In the genomic region with DNA sequence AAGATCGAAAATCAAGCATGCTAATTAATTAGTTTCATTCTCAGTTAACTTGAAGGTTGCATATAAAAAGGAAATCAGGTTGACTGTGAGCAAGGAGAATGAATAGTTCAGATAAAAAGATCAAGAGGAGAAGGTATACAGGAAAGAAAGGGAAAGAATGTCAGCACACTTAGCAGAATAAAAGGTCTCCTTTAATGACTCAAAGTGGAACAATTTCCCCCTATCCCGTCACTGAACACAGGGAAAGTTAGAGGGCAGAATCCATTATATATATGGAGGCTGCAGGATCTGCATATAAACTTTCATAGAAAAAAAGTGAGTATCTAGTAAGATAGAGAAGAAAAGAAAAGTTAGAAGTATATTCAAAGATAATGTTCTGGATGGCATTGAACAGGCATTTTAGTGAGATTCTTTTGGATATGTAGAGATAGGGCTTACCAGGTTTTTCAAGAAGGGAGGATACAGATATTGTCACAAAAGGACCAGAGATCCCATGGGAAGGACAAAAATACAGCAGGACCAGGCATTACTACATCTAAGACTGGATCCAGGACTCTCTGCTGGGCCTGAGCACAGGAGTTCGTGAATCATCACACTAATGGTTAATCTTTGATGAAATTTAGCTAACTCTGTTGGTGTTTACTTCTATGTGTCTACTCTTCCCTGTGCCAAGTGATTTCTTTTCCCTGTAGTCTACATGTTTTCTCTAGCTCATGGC, we compare ENCODE assay signal across 1 cellular context.
A peak's percentile ranks its signal among the peaks of the same experiment; 100 is the strongest.
TF ChIP-seq lines count a peak whose summit lies in the region.

No MANE protein-coding gene starts in this region.

TF ChIP-seq in liver, 16 proteins besides CTCF, POLR2A, EP300 and RAD21 (continued from another document):
- TF ChIP-seq, protein P1, sequence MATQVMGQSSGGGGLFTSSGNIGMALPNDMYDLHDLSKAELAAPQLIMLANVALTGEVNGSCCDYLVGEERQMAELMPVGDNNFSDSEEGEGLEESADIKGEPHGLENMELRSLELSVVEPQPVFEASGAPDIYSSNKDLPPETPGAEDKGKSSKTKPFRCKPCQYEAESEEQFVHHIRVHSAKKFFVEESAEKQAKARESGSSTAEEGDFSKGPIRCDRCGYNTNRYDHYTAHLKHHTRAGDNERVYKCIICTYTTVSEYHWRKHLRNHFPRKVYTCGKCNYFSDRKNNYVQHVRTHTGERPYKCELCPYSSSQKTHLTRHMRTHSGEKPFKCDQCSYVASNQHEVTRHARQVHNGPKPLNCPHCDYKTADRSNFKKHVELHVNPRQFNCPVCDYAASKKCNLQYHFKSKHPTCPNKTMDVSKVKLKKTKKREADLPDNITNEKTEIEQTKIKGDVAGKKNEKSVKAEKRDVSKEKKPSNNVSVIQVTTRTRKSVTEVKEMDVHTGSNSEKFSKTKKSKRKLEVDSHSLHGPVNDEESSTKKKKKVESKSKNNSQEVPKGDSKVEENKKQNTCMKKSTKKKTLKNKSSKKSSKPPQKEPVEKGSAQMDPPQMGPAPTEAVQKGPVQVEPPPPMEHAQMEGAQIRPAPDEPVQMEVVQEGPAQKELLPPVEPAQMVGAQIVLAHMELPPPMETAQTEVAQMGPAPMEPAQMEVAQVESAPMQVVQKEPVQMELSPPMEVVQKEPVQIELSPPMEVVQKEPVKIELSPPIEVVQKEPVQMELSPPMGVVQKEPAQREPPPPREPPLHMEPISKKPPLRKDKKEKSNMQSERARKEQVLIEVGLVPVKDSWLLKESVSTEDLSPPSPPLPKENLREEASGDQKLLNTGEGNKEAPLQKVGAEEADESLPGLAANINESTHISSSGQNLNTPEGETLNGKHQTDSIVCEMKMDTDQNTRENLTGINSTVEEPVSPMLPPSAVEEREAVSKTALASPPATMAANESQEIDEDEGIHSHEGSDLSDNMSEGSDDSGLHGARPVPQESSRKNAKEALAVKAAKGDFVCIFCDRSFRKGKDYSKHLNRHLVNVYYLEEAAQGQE (IDR thresholded peaks at IDR 0.05) = peak; percentile 46
- peak; percentile 64 for TF ChIP-seq FOXA2 (IDR thresholded peaks at IDR 0.05)
- TF ChIP-seq HNF4A (conservative IDR thresholded peaks at IDR 0.05) = peak in 1 of 2 donors; percentile 56
- TF ChIP-seq YY1 (IDR thresholded peaks at IDR 0.05) = peak; percentile 46
- TF ChIP-seq MAX (IDR thresholded peaks at IDR 0.05) = no peak
- TF ChIP-seq JUND (IDR thresholded peaks at IDR 0.05) = peak; percentile 43 to 68
- TF ChIP-seq HNF4G (IDR thresholded peaks at IDR 0.05) = no peak
- TF ChIP-seq RXRA (IDR thresholded peaks at IDR 0.05) = peak in 1 of 2 donors; percentile 24
- no peak for TF ChIP-seq EGR1 (IDR thresholded peaks at IDR 0.05; ENCODE audit: low read depth in 2 of 2)
- no peak for TF ChIP-seq TAF1 (conservative IDR thresholded peaks at IDR 0.05)
- TF ChIP-seq NR2F2 (IDR thresholded peaks at IDR 0.05) = no peak
- TF ChIP-seq, protein P2, sequence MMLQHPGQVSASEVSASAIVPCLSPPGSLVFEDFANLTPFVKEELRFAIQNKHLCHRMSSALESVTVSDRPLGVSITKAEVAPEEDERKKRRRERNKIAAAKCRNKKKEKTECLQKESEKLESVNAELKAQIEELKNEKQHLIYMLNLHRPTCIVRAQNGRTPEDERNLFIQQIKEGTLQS (IDR thresholded peaks at IDR 0.05) = no peak
- no peak for TF ChIP-seq ZBTB33 (IDR thresholded peaks at IDR 0.05)
- TF ChIP-seq FOXA1 (IDR thresholded peaks at IDR 0.05) = peak; percentile 38
- no peak for TF ChIP-seq GABPA (IDR thresholded peaks at IDR 0.05 in 1 of 2, conservative IDR thresholded peaks at IDR 0.05 in 1 of 2)
